8 cellular contexts compared by ENCODE assay signal in the genomic region with DNA sequence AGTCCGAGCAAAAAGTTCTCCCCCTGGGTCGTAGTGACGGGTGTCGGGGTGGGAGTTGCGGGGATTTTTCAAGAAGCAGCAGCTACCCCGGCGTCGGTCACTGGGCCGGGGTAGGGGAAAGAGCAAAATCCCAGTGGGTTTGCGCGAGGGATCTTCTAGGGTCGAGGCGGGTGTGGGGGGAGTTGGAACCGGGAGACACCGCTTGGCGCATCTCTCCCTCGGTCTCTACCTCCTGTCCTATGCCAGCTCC. TPM values are rescaled to one million over a fixed set of nuclear protein-coding genes. Genes with fewer than 3 reads are reported as not detected.
A peak's percentile ranks its signal among the peaks of the same experiment; 100 is the strongest.
DNase-seq lines count a peak whose midpoint lies in the region; ATAC-seq and TF ChIP-seq lines count a peak whose summit lies in the region.

No MANE protein-coding gene starts in this region.

- TF ChIP-seq RAD21 in IMR-90 (IDR thresholded peaks at IDR 0.05; ENCODE audit: low read length), result no peak

- peaks cover 11% of the 10 kb centered on the region for H3K9me1 ChIP-seq in IMR-90 (ENCODE audit: insufficient read depth, low read length)

- H3K4me3 Mint-ChIP-seq in central memory CD8-positive, alpha-beta T cell, result peak overlapping the region; percentile 96

- peak overlapping the region; percentile 93 for H2AFZ ChIP-seq in IMR-90 (replicated peaks; ENCODE audit: low read length, poor library complexity)

- no peak overlapping the region for H2BK120ac ChIP-seq in IMR-90 (ENCODE audit: low read depth, low read length)

- CTCF ChIA-PET in IMR-90 (lab: Yijun Ruan, JAX), result interaction anchor here (0.8 to 1.4 kb wide), 4 partner anchors 12 to 137 kb away, joined by 3 to 5 read pairs (median 4); no protein-coding TSS in a partner anchor

- DNase-seq in IMR-90 (no peak), cortex of kidney (lab: John Stamatoyannopoulos, UW) (no peak), NCI-H1417 (lab: John Stamatoyannopoulos, UW) (no peak), NCI-H128 (lab: John Stamatoyannopoulos, UW; ENCODE audit: unreplicated experiment) (no peak)
- DNase-seq in central memory CD8-positive, alpha-beta T cell (ENCODE audit: low spot score in 2 of 2), result no peak

- H3K27me3 Mint-ChIP-seq in central memory CD8-positive, alpha-beta T cell, result no peaks in the 10 kb centered on the region

- peaks cover 15% of the 10 kb centered on the region for H4K20me1 ChIP-seq in IMR-90 (ENCODE audit: insufficient read depth, low read length)

- intact Hi-C loops in IMR-90 (cut with micrococcal nuclease), result loop anchor here (1.0 to 5.0 kb wide), 3 partner anchors 86 to 416 kb away; partner anchors contain the start of genes RUNDC3A and SLC25A39

- no peak for TF ChIP-seq POLR2A in IMR-90 (IDR thresholded peaks at IDR 0.05; ENCODE audit: low read depth, low read length)

- H3K56ac ChIP-seq in IMR-90 (ENCODE audit: extremely low read depth, insufficient read depth, low read length), result peak overlapping the region; percentile 58; the same call in 1 of the 2 replicates

- no peak overlapping the region for H4K5ac ChIP-seq in IMR-90 (ENCODE audit: low read depth, low read length)

- in situ Hi-C loops in IMR-90 (cut with MboI; ENCODE audit: low sequenced_read_pairs), result loop anchor here (5.0 to 25.0 kb wide), 3 partner anchors 106 to 416 kb away; partner anchors contain the start of gene GPATCH8

- POLR2A ChIA-PET in IMR-90 (lab: Charles Lee; ENCODE audit: unreplicated experiment), result interaction anchor here (0.6 to 1.5 kb wide), 6 partner anchors 8 to 839 kb away, joined by 3 to 11 read pairs (median 6); no protein-coding TSS in a partner anchor

- no peak for ATAC-seq in IMR-90 (ENCODE audit: low read depth)
- ATAC-seq in central memory CD8-positive, alpha-beta T cell (replicated peaks; ENCODE audit: extremely low read depth, poor library complexity, severe bottlenecking), result no peak
- no peak for ATAC-seq in HG02938 (IDR thresholded peaks at IDR 0.05; ENCODE audit: unreplicated experiment)

- H4K91ac ChIP-seq in IMR-90 (ENCODE audit: insufficient read depth, low read depth, low read length), result no peak overlapping the region

- H3K27ac ChIP-seq in 22Rv1, result peak overlapping the region; percentile 100
- peak overlapping the region; percentile 85 for H3K27ac ChIP-seq in IMR-90 (ENCODE audit: insufficient read depth, low read length)

- H3K4me3 ChIP-seq in IMR-90 (ENCODE audit: insufficient read depth, low read depth, low read length) (peak overlapping the region; percentile 93), mucosa of stomach (ENCODE audit: low read length) (peak overlapping the region; percentile 47)

- peak overlapping the region; percentile 97 for H3K4me2 ChIP-seq in IMR-90 (ENCODE audit: low read depth, low read length)

- peak overlapping the region; percentile 98 for H3K23ac ChIP-seq in IMR-90 (ENCODE audit: low read depth, low read length)

- no peaks in the 10 kb centered on the region for H3K9me3 Mint-ChIP-seq in central memory CD8-positive, alpha-beta T cell

- H3K4ac ChIP-seq in IMR-90 (ENCODE audit: low read depth, low read length), result peak overlapping the region; percentile 94; the same call in 1 of the 2 replicates

- H2AK9ac ChIP-seq in IMR-90 (replicated peaks; ENCODE audit: low read depth, low read length, poor library complexity), result peak overlapping the region; percentile 88

- peaks cover 15% of the 10 kb centered on the region for H3K4me1 ChIP-seq in IMR-90 (ENCODE audit: control insufficient read depth, insufficient read depth, low read length)
- H3K4me1 ChIP-seq in mucosa of stomach (ENCODE audit: control insufficient read depth, insufficient read depth, low read length), result peaks cover 29% of the 10 kb centered on the region

- peak overlapping the region; percentile 79 for H3K9ac ChIP-seq in IMR-90 (ENCODE audit: low read depth, low read length)
- peak overlapping the region; percentile 63 for H3K9ac ChIP-seq in mucosa of stomach (ENCODE audit: low read length)

- peaks cover 2% of the 10 kb centered on the region for H3K36me3 ChIP-seq in IMR-90 (ENCODE audit: control insufficient read depth, insufficient read depth, low read length)
- H3K36me3 ChIP-seq in mucosa of stomach (ENCODE audit: control insufficient read depth, insufficient read depth, low read length), result no peaks in the 10 kb centered on the region

- peaks cover 11 to 38% of the 10 kb centered on the region in 2 experiments for H3K79me1 ChIP-seq in IMR-90 (ENCODE audit: low read depth in 1 of 2, low read length in 2 of 2)

- H2BK5ac ChIP-seq in IMR-90 (ENCODE audit: low read depth, low read length, poor library complexity, severe bottlenecking), result peak overlapping the region; percentile 61

- dilution Hi-C loops in IMR-90 (cut with HindIII; ENCODE audit: low sequenced_read_pairs, unreplicated experiment), result no loop called here

- peak overlapping the region; percentile 95; the same call in 1 of the 2 replicates for H3K14ac ChIP-seq in IMR-90 (replicated peaks; ENCODE audit: low read depth, low read length)

- H3K4me1 Mint-ChIP-seq in central memory CD8-positive, alpha-beta T cell, result peaks cover 30% of the 10 kb centered on the region

- no peak overlapping the region for H3K18ac ChIP-seq in IMR-90 (ENCODE audit: low read depth, low read length)

- no peak overlapping the region for H2AK5ac ChIP-seq in IMR-90 (ENCODE audit: low read depth, low read length)

- no peaks in the 10 kb centered on the region for H3K27me3 ChIP-seq in IMR-90 (ENCODE audit: control insufficient read depth, insufficient read depth, low read length)
- H3K27me3 ChIP-seq in mucosa of stomach (ENCODE audit: control insufficient read depth, insufficient read depth, low read length), result no peaks in the 10 kb centered on the region

- no CpG with 5 or more reads among the region's 17 CpGs for WGBS in IMR-90 (ENCODE audit: extremely low coverage in 2 of 2, insufficient read length in 1 of 2), 2 experiments

- H2BK15ac ChIP-seq in IMR-90 (ENCODE audit: low read depth, low read length), result no peak overlapping the region

- peaks cover 33% of the 10 kb centered on the region for H3K36me3 Mint-ChIP-seq in central memory CD8-positive, alpha-beta T cell (ENCODE audit: insufficient read depth)

- TF ChIP-seq CTCF in 22Rv1 (IDR thresholded peaks at IDR 0.05) (no peak), IMR-90 (conservative IDR thresholded peaks at IDR 0.05; ENCODE audit: low read depth, low read length) (no peak)

- H2BK20ac ChIP-seq in IMR-90 (ENCODE audit: low read depth, low read length), result no peak overlapping the region

- H3K27ac Mint-ChIP-seq in central memory CD8-positive, alpha-beta T cell (ENCODE audit: low read depth), result peak overlapping the region; percentile 99

- H3K9me3 ChIP-seq in IMR-90 (ENCODE audit: control insufficient read depth, insufficient read depth, low read length) (no peaks in the 10 kb centered on the region), mucosa of stomach (ENCODE audit: control insufficient read depth, low read length) (no peaks in the 10 kb centered on the region)

- peak overlapping the region in 1 of 2 experiments; percentile 69; a peak in 2 of 4 replicates for H4K8ac ChIP-seq in IMR-90 (ENCODE audit: low read depth in 2 of 2, low read length in 2 of 2)

- BruUV-seq in IMR-90 (replicated peaks; lab: Mats Ljungman, UMichigan), result no TSS peak

TF ChIP-seq in IMR-90, 13 proteins besides CTCF, POLR2A, EP300 and RAD21:
- no peak for TF ChIP-seq MXI1 (IDR thresholded peaks at IDR 0.05; ENCODE audit: borderline replicate concordance, low read depth, low read length)
- no peak for TF ChIP-seq RFX5 (IDR thresholded peaks at IDR 0.05; ENCODE audit: low read depth, low read length)
- TF ChIP-seq RCOR1 (IDR thresholded peaks at IDR 0.05; ENCODE audit: insufficient replicate concordance, low read length), result no peak
- no peak for TF ChIP-seq BHLHE40 (IDR thresholded peaks at IDR 0.05; ENCODE audit: low read depth, low read length)
- TF ChIP-seq CEBPB (IDR thresholded peaks at IDR 0.05; ENCODE audit: low read depth, low read length), result no peak
- no peak for TF ChIP-seq USF2 (IDR thresholded peaks at IDR 0.05; ENCODE audit: low read depth, low read length)
- no peak for TF ChIP-seq SMC3 (IDR thresholded peaks at IDR 0.05; ENCODE audit: low read depth, low read length)
- TF ChIP-seq FOS (IDR thresholded peaks at IDR 0.05; ENCODE audit: low read depth, low read length), result no peak
- TF ChIP-seq NFE2L2 (IDR thresholded peaks at IDR 0.05; ENCODE audit: low read depth, low read length), result no peak
- TF ChIP-seq MAFK (IDR thresholded peaks at IDR 0.05; ENCODE audit: low read depth, low read length), result no peak
TF ChIP-seq in IMR-90: peak in this region for 0.

RNA-seq across cellular contexts. Expression of gene UBTF, which starts 2.3 kb away (rescaled TPM):
- 42.1 and 49.4 TPM in 2 replicates for total RNA-seq in IMR-90 (2012; rRNA removed)
- 25.6 and 29.7 TPM in 2 replicates for polyA plus RNA-seq in IMR-90 (2012; rRNA removed)
- polyA plus RNA-seq in IMR-90 (2012; cell fraction: cytosol; rRNA removed), result 13.0 and 21.5 TPM in 2 replicates
- polyA plus RNA-seq in IMR-90 (2012; cell fraction: nucleus; rRNA removed; ENCODE audit: low replicate concordance), result 19.8 and 33.5 TPM in 2 replicates

RNA-seq across cellular contexts. Expression of gene ATXN7L3, which starts 22.1 kb away (rescaled TPM):
- 17.2 and 17.5 TPM in 2 replicates for total RNA-seq in IMR-90 (2012; rRNA removed)
- 38.3 and 40.9 TPM in 2 replicates for polyA plus RNA-seq in IMR-90 (2012; rRNA removed)
- 28.3 and 33.9 TPM in 2 replicates for polyA plus RNA-seq in IMR-90 (2012; cell fraction: cytosol; rRNA removed)
- polyA plus RNA-seq in IMR-90 (2012; cell fraction: nucleus; rRNA removed; ENCODE audit: low replicate concordance), result 91.0 and 111 TPM in 2 replicates

RNA-seq across cellular contexts. Expression of gene TMUB2, which starts 35.0 kb away (rescaled TPM):
- 16.5 and 17.8 TPM in 2 replicates for total RNA-seq in IMR-90 (2012; rRNA removed)
- 42.5 and 43.6 TPM in 2 replicates for polyA plus RNA-seq in IMR-90 (2012; rRNA removed)
- 20.7 and 37.7 TPM in 2 replicates for polyA plus RNA-seq in IMR-90 (2012; cell fraction: cytosol; rRNA removed)
- 191 and 195 TPM in 2 replicates for polyA plus RNA-seq in IMR-90 (2012; cell fraction: nucleus; rRNA removed; ENCODE audit: low replicate concordance)

RNA-seq across cellular contexts. Expression of gene SLC4A1, which starts 46.1 kb away (rescaled TPM):
- total RNA-seq in IMR-90 (2012; rRNA removed), result not detected in 2 replicates
- not detected in 2 replicates for polyA plus RNA-seq in IMR-90 (2012; rRNA removed)
- not detected in 2 replicates for polyA plus RNA-seq in IMR-90 (2012; cell fraction: cytosol; rRNA removed)
- 0.01 TPM in 1 of 2 replicates, not detected in the other for polyA plus RNA-seq in IMR-90 (2012; cell fraction: nucleus; rRNA removed; ENCODE audit: low replicate concordance)

RNA-seq across cellular contexts. Expression of gene ASB16, which starts 51.3 kb away (rescaled TPM):
- total RNA-seq in IMR-90 (2012; rRNA removed), result not detected in 2 replicates
- polyA plus RNA-seq in IMR-90 (2012; rRNA removed), result 0.05 and 0.06 TPM in 2 replicates
- 0.04 and 0.13 TPM in 2 replicates for polyA plus RNA-seq in IMR-90 (2012; cell fraction: cytosol; rRNA removed)
- 0.15 and 0.34 TPM in 2 replicates for polyA plus RNA-seq in IMR-90 (2012; cell fraction: nucleus; rRNA removed; ENCODE audit: low replicate concordance)
